Comparison of ENCODE assay signal across 9 cellular contexts in the genomic region with DNA sequence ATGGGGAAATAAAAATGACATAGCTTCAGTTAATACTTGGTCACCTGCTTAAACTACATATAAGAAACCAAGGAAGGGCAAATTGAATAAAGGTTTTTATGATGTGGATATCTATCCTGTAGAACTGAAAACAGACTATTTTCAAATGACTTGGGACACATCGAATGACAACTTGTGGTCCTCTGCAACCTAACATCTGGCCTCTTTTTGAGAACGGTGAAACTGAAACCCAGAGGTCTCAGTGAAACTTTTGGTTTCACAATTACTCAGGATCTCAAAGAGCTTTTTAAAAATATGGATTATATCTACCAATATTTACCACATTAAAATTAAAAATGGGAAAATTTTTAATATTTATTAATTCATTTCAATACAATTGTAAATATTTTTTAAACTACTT.
DNase-seq lines count a peak whose midpoint lies in the region; ATAC-seq and TF ChIP-seq lines count a peak whose summit lies in the region.
"Had no signal": no experiment of that assay in that cellular context is flagged by ENCODE, and none has a peak within 500 bp of the region (broad histone marks: within the 10 kb centered on the region; RNA-seq: fewer than 3 reads in every experiment).

No MANE protein-coding gene starts in this region.

- 94% methylated on average over 2 of the region's 2 CpGs for WGBS in SK-N-SH (ENCODE audit: low lambda C conversion rate)

- ATAC-seq in HG02852 (IDR thresholded peaks at IDR 0.05; ENCODE audit: unreplicated experiment): peak; percentile 80
- ATAC-seq: A549 had no signal

- no peak for TF ChIP-seq CTCF in SK-N-SH (IDR thresholded peaks at IDR 0.05)

- peaks cover 9% of the 10 kb centered on the region for H3F3A ChIP-seq in SK-N-SH (replicated peaks; ENCODE audit: insufficient read depth)

- no peak overlapping the region for H3K4me2 ChIP-seq in SK-N-SH
- H3K4me2 ChIP-seq: A549 had no signal

- peak; percentile 48 for DNase-seq in SIG-M5 treated with dmso at 0.1 percent for 504 hours (lab: John Stamatoyannopoulos, UW; ENCODE audit: unreplicated experiment)
- no peak for DNase-seq in SIG-M5 (lab: John Stamatoyannopoulos, UW)
- DNase-seq in RPMI8226: peak; percentile 74
- DNase-seq in pons (ENCODE audit: low spot score): peak; percentile 31
- DNase-seq in H4 (ENCODE audit: low spot score): no peak
- DNase-seq in SK-N-SH: no peak
- DNase-seq in DMS53 treated with DMSO at 0.1 percent for 48 hours (lab: John Stamatoyannopoulos, UW; ENCODE audit: unreplicated experiment): no peak

- H2AFZ ChIP-seq in SK-N-SH (ENCODE audit: low read depth): no peak overlapping the region

- peaks cover 11 to 13% of the 10 kb centered on the region in 2 experiments; a peak in 3 of 4 replicates for H3K4me1 ChIP-seq in SK-N-SH (ENCODE audit: control insufficient read depth in 1 of 2, insufficient read depth in 2 of 2, low read depth in 1 of 2, low read length in 1 of 2)

- no peak overlapping the region; a peak in 1 of 4 replicates for H3K27ac ChIP-seq in SK-N-SH (ENCODE audit: low read depth in 2 of 2, low read length in 1 of 2)
- H3K27ac ChIP-seq: A549 had no signal

- H3K79me2 ChIP-seq in SK-N-SH (ENCODE audit: insufficient read depth): peaks cover 96% of the 10 kb centered on the region

- no peaks in the 10 kb centered on the region for H3K9me2 ChIP-seq in SK-N-SH

- H3K4me3 ChIP-seq in SK-N-SH (ENCODE audit: low read depth in 2 of 2, low read length in 1 of 2): no peak overlapping the region
- H3K4me3 ChIP-seq: A549 had no signal

- no peak for TF ChIP-seq EP300 in SK-N-SH (IDR thresholded peaks at IDR 0.05; ENCODE audit: borderline replicate concordance in 1 of 2, low read depth in 1 of 2, low read length in 1 of 2)

- H3K9ac ChIP-seq in SK-N-SH: no peak overlapping the region

- CTCF ChIA-PET in SK-N-SH (lab: Yijun Ruan, JAX): interaction anchor here (0.9 to 1.4 kb wide), 3 partner anchors 15 to 42 kb away, joined by 3 to 4 read pairs (median 3); no protein-coding TSS in a partner anchor

- H3K27me3 ChIP-seq in SK-N-SH (ENCODE audit: insufficient read depth): no peaks in the 10 kb centered on the region

- H4K20me1 ChIP-seq in SK-N-SH (ENCODE audit: insufficient read depth): peaks cover 73% of the 10 kb centered on the region

- POLR2A ChIA-PET in SK-N-SH (lab: Yijun Ruan, JAX): no interaction called here

- TF ChIP-seq RAD21 in SK-N-SH (IDR thresholded peaks at IDR 0.05; ENCODE audit: low read length): no peak

- no peaks in the 10 kb centered on the region for H3K36me3 ChIP-seq in SK-N-SH (replicated peaks in 1 of 2; ENCODE audit: control insufficient read depth in 1 of 2, insufficient read depth in 2 of 2, low read length in 1 of 2)

- H3K9me3 ChIP-seq in SK-N-SH: no peaks in the 10 kb centered on the region
- H3K9me3 ChIP-seq: A549 had no signal

TF ChIP-seq in SK-N-SH, 30 proteins besides CTCF, POLR2A, EP300 and RAD21:
- TF ChIP-seq, protein P1, sequence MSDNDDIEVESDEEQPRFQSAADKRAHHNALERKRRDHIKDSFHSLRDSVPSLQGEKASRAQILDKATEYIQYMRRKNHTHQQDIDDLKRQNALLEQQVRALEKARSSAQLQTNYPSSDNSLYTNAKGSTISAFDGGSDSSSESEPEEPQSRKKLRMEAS (IDR thresholded peaks at IDR 0.05; ENCODE audit: low read depth): no peak
- TF ChIP-seq JUND (IDR thresholded peaks at IDR 0.05): no peak
- TF ChIP-seq, protein P2, sequence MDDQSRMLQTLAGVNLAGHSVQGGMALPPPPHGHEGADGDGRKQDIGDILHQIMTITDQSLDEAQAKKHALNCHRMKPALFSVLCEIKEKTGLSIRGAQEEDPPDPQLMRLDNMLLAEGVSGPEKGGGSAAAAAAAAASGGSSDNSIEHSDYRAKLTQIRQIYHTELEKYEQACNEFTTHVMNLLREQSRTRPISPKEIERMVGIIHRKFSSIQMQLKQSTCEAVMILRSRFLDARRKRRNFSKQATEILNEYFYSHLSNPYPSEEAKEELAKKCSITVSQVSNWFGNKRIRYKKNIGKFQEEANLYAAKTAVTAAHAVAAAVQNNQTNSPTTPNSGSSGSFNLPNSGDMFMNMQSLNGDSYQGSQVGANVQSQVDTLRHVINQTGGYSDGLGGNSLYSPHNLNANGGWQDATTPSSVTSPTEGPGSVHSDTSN (IDR thresholded peaks at IDR 0.05): no peak
- TF ChIP-seq TAF1 (IDR thresholded peaks at IDR 0.05; ENCODE audit: borderline replicate concordance, low read depth, low read length): no peak
- TF ChIP-seq ELF1 (IDR thresholded peaks at IDR 0.05): no peak
- no peak for TF ChIP-seq TEAD4 (IDR thresholded peaks at IDR 0.05; ENCODE audit: borderline replicate concordance, insufficient read depth)
- TF ChIP-seq RXRA (IDR thresholded peaks at IDR 0.05; ENCODE audit: borderline replicate concordance, low read depth): no peak
- TF ChIP-seq, protein P3, sequence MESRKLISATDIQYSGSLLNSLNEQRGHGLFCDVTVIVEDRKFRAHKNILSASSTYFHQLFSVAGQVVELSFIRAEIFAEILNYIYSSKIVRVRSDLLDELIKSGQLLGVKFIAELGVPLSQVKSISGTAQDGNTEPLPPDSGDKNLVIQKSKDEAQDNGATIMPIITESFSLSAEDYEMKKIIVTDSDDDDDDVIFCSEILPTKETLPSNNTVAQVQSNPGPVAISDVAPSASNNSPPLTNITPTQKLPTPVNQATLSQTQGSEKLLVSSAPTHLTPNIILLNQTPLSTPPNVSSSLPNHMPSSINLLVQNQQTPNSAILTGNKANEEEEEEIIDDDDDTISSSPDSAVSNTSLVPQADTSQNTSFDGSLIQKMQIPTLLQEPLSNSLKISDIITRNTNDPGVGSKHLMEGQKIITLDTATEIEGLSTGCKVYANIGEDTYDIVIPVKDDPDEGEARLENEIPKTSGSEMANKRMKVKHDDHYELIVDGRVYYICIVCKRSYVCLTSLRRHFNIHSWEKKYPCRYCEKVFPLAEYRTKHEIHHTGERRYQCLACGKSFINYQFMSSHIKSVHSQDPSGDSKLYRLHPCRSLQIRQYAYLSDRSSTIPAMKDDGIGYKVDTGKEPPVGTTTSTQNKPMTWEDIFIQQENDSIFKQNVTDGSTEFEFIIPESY (IDR thresholded peaks at IDR 0.05; ENCODE audit: borderline replicate concordance, low read depth): no peak
- no peak for TF ChIP-seq FOXJ3 (CRISPR knock-in tag; IDR thresholded peaks at IDR 0.05)
- no peak for TF ChIP-seq FOXM1 (IDR thresholded peaks at IDR 0.05; ENCODE audit: low read depth)
- no peak for TF ChIP-seq NRF1 (IDR thresholded peaks at IDR 0.05; ENCODE audit: low read depth, low read length)
- no peak for TF ChIP-seq FOSL2 (IDR thresholded peaks at IDR 0.05; ENCODE audit: borderline replicate concordance, low read depth)
- TF ChIP-seq NFIC (IDR thresholded peaks at IDR 0.05; ENCODE audit: borderline replicate concordance): no peak
- TF ChIP-seq YY1 (IDR thresholded peaks at IDR 0.05; ENCODE audit: low read depth): no peak
- no peak for TF ChIP-seq MEF2A (IDR thresholded peaks at IDR 0.05; ENCODE audit: borderline replicate concordance, low read depth)
- TF ChIP-seq RFX5 (IDR thresholded peaks at IDR 0.05; ENCODE audit: low read length): no peak
- TF ChIP-seq EZH2phosphoT487 (IDR thresholded peaks at IDR 0.05; ENCODE audit: borderline replicate concordance, low read depth): no peak
- no peak for TF ChIP-seq GATA2 (CRISPR knock-in tag; IDR thresholded peaks at IDR 0.05)
- TF ChIP-seq, protein P4, sequence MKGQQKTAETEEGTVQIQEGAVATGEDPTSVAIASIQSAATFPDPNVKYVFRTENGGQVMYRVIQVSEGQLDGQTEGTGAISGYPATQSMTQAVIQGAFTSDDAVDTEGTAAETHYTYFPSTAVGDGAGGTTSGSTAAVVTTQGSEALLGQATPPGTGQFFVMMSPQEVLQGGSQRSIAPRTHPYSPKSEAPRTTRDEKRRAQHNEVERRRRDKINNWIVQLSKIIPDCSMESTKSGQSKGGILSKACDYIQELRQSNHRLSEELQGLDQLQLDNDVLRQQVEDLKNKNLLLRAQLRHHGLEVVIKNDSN (IDR thresholded peaks at IDR 0.05; ENCODE audit: borderline replicate concordance, low read depth): no peak
- no peak for TF ChIP-seq GABPA (IDR thresholded peaks at IDR 0.05; ENCODE audit: low read depth)

Comparison
In these comparisons a context has a peak if more than half of its experiments do, and no peak if none do; other contexts are left out.
1. DNase-seq: peak in SIG-M5 treated with dmso at 0.1 percent for 504 hours (single experiment), RPMI8226 (single experiment) and pons (single experiment); none in SIG-M5 (single experiment), H4 (single experiment), SK-N-SH (single experiment) and DMS53 treated with DMSO at 0.1 percent for 48 hours (single experiment).